ENCODE assay signal across 9 cellular contexts in the genomic region with DNA sequence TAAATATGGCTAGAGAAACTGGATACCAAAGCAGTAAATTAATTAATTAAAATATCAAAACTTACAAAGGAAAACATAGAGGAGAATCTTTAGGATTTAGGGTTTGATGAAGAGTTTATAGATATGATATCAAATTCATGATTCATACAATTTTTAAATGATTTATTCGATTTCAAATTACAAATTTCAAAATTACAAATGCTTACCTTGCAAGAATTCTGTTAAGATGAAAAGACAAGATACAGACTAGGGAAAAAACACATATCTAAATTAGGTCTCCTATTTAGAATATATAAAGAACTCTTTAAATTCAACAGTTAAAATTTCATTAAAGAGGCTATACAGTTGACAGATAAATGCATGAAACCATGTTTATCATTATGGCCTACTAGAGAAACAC.
"Had no signal": no experiment of that assay in that cellular context is flagged by ENCODE, and none has a peak within 500 bp of the region (broad histone marks: within the 10 kb centered on the region; RNA-seq: fewer than 3 reads in every experiment).

No MANE protein-coding gene starts in this region.

- H3K9me3 Mint-ChIP-seq: IgD-negative memory B cell had no signal

- H3K9ac ChIP-seq: GM23248 had no signal

- DNase-seq: GM23248, GOT3, H7, HFFc6, KG1 had no signal

- H3K9me3 ChIP-seq: HAP-1 had no signal

- H3K4me3 Mint-ChIP-seq: HFFc6, IgD-negative memory B cell had no signal

- H3K27ac ChIP-seq: GM23248, HL-60 had no signal

- H2AFZ ChIP-seq: GM23248 had no signal

- H3K27me3 Mint-ChIP-seq: IgD-negative memory B cell had no signal

- H3K4me3 ChIP-seq: GM23248, HAP-1 had no signal

- H3K4me1 ChIP-seq: HAP-1 had no signal

- ATAC-seq: HCT116 had no signal

- H3K36me3 ChIP-seq: HAP-1 had no signal

- H3K36me3 Mint-ChIP-seq: IgD-negative memory B cell had no signal

- H3K27ac Mint-ChIP-seq: HFFc6, IgD-negative memory B cell had no signal

- H3K4me1 Mint-ChIP-seq: IgD-negative memory B cell had no signal
